8 cellular contexts compared by ENCODE assay signal in genomic region chr15:72117448-72117697, GRCh38. TPM values are rescaled to one million over a fixed set of nuclear protein-coding genes. Genes with fewer than 3 reads are reported as not detected.
A peak's percentile ranks its signal among the peaks of the same experiment; 100 is the strongest.
DNase-seq lines count a peak whose midpoint lies in the region; ATAC-seq and TF ChIP-seq lines count a peak whose summit lies in the region.

No MANE protein-coding gene starts in this region.

- intact Hi-C loops in heart right ventricle (cut with DNase I) = loop anchor here in 1 of 10 donors (10.0 kb wide), 1 partner anchor 73 kb away; no protein-coding TSS in a partner anchor

- H3K27ac Mint-ChIP-seq in activated naive CD8-positive, alpha-beta T cell = peak overlapping the region; percentile 87

- no peak for DNase-seq in AG09309 (ENCODE audit: low read depth)
- DNase-seq in SKM-1 treated with dmso at 0.1 percent for 144 hours (lab: John Stamatoyannopoulos, UW; ENCODE audit: unreplicated experiment) = peak; percentile 47
- peak; percentile 70 to 84 for DNase-seq in heart right ventricle
- no peak for DNase-seq in MV-4-11 (lab: John Stamatoyannopoulos, UW)

- H3K4me1 ChIP-seq in heart right ventricle (peaks cover 0 to 50% (median 26%) of the 10 kb centered on the region in 9 donors), rectal smooth muscle tissue (ENCODE audit: control insufficient read depth, insufficient read depth, low read length) (peaks cover 25% of the 10 kb centered on the region)

- H3K36me3 ChIP-seq in heart right ventricle (no peaks in the 10 kb centered on the region), rectal smooth muscle tissue (ENCODE audit: control insufficient read depth, insufficient read depth, low read length) (no peaks in the 10 kb centered on the region)

- H3K4me1 Mint-ChIP-seq in activated naive CD8-positive, alpha-beta T cell (ENCODE audit: low read depth) = peaks cover 40% of the 10 kb centered on the region

- peak overlapping the region; percentile 87 for H3K9ac ChIP-seq in rectal smooth muscle tissue (ENCODE audit: low read length)

- H3K4me3 Mint-ChIP-seq in activated naive CD8-positive, alpha-beta T cell = peak overlapping the region; percentile 96

- H3K9me3 ChIP-seq in heart right ventricle = no peaks in the 10 kb centered on the region

- TF ChIP-seq CTCF in AG09309 (IDR thresholded peaks at IDR 0.05; ENCODE audit: control insufficient read depth, insufficient read depth, low read depth, low read length, missing control alignments) (no peak), heart right ventricle (IDR thresholded peaks at IDR 0.05) (no peak)

- H3K27me3 Mint-ChIP-seq in activated naive CD8-positive, alpha-beta T cell = no peaks in the 10 kb centered on the region

- no peaks in the 10 kb centered on the region for H3K36me3 Mint-ChIP-seq in activated naive CD8-positive, alpha-beta T cell

- H3K27ac ChIP-seq in heart right ventricle (peak overlapping the region; percentile 88 to 99 (median 98)), rectal smooth muscle tissue (ENCODE audit: low read depth, low read length) (peak overlapping the region; percentile 95)

- WGBS in heart right ventricle, 2 donors = 0 to 1% methylated on average over 27 of the region's 27 CpGs

- no peaks in the 10 kb centered on the region for H3K9me3 Mint-ChIP-seq in activated naive CD8-positive, alpha-beta T cell (ENCODE audit: low read depth)

- H3K4me3 ChIP-seq in AG09309 (ENCODE audit: control insufficient read depth, low read depth, low read length) (peak overlapping the region; percentile 67), heart right ventricle (peak overlapping the region; percentile 74 to 98 (median 92)), rectal smooth muscle tissue (ENCODE audit: low read length) (peak overlapping the region; percentile 93)

- H3K27me3 ChIP-seq in heart right ventricle (no peaks in the 10 kb centered on the region), rectal smooth muscle tissue (ENCODE audit: control insufficient read depth, insufficient read depth, low read length) (no peaks in the 10 kb centered on the region)

- ATAC-seq in GM19328 (IDR thresholded peaks at IDR 0.05; ENCODE audit: unreplicated experiment) = peak; percentile 54
- ATAC-seq in HG03439 (IDR thresholded peaks at IDR 0.05; ENCODE audit: unreplicated experiment) = peak; percentile 59
- peak; percentile 67 to 91 (median 74) for ATAC-seq in heart right ventricle

RNA-seq across cellular contexts. Expression of gene MYO9A, which starts 0.6 kb away (rescaled TPM):
- total RNA-seq in heart right ventricle = 10 to 100 TPM; 23.4 to 36.9 (median 30.0) TPM
- polyA plus RNA-seq in heart right ventricle = 1 to 10 TPM; 3.7 to 4.4 TPM

RNA-seq across cellular contexts. Expression of gene SENP8, which starts 0.8 kb away (rescaled TPM):
- total RNA-seq in heart right ventricle = 1 to 10 TPM; 5.2 to 8.8 (median 6.7) TPM
- polyA plus RNA-seq in heart right ventricle = 1 to 10 TPM; 1.8 to 3.2 TPM

Comparison
In these comparisons a context has a peak if more than half of its experiments do, and no peak if none do; other contexts are left out.
1. DNase-seq: peak in SKM-1 treated with dmso at 0.1 percent for 144 hours (single experiment) and heart right ventricle (2 of 2); none in AG09309 (single experiment) and MV-4-11 (single experiment).
2. Peak in every context shown above with its lines, with median percentiles within 50 percentile points of each other: H3K4me3 ChIP-seq and ATAC-seq.